ENCODE assay signal across 37 cellular contexts in genomic region chr9:100372648-100373047, GRCh38.
"Had no signal": no experiment of that assay in that cellular context is flagged by ENCODE, and none has a peak within 500 bp of the region (broad histone marks: within the 10 kb centered on the region; RNA-seq: fewer than 3 reads in every experiment).

No MANE protein-coding gene starts in this region.

- H3K27ac ChIP-seq: adrenal gland, body of pancreas, brain microvascular endothelial cell, cardiac muscle cell, VCaP had no signal

- H3K4me1 ChIP-seq: adrenal gland, body of pancreas had no signal

- DNase-seq: activated CD4-positive, alpha-beta T cell treated with anti-CD3 and anti-CD28 coated beads for 1 hour; activated CD4-positive, alpha-beta T cell treated with anti-CD3 and anti-CD28 coated beads for 36 hours; activated CD4-positive, alpha-beta T cell treated with anti-CD3 and anti-CD28 coated beads for 48 hours; activated CD4-positive, alpha-beta T cell treated with anti-CD3 and anti-CD28 coated beads, Interleukin-2, amount 10 ng/mL, durations not matched to agents 7 days and 5 days; activated CD4-positive, alpha-beta T cell treated with anti-CD3 and anti-CD28 coated beads, Interleukin-2, amount 50 U/mL, for 48 hours; activated CD4-positive, CD25-positive, alpha-beta regulatory T cell; activated CD8-positive, alpha-beta memory T cell treated with anti-CD3 and anti-CD28 coated beads, Interleukin-2, amount 50 U/mL, for 4 hours; activated CD8-positive, alpha-beta T cell treated with anti-CD3 and anti-CD28 coated beads for 36 hours; activated effector memory CD4-positive, alpha-beta T cell treated with anti-CD3 and anti-CD28 coated beads, Interleukin-2, amount 50 U/mL, for 16 hours; activated gamma-delta T cell treated with Interleukin-2 at 50 U/mL for 16 hours; activated naive CD4-positive, alpha-beta T cell; activated naive CD4-positive, alpha-beta T cell treated with anti-CD3 and anti-CD28 coated beads for 36 hours; activated naive CD4-positive, alpha-beta T cell treated with anti-CD3 and anti-CD28 coated beads, Interleukin-2, amount 50 U/mL, for 16 hours; activated naive CD8-positive, alpha-beta T cell treated with anti-CD3 and anti-CD28 coated beads for 36 hours; activated T-cell treated with anti-CD3 and anti-CD28 coated beads for 4 hours; activated T-cell treated with anti-CD3 and anti-CD28 coated beads, Interleukin-2, amount 50 U/mL, for 1 hour; activated T-cell treated with anti-CD3 and anti-CD28 coated beads, Interleukin-2, amount 50 U/mL, for 4 hours; activated T-cell treated with anti-CD3 and anti-CD28 coated beads, Interleukin-2, amount 50 U/mL, for 72 hours; adrenal gland; amniotic stem cell; aorta; body of pancreas; brain microvascular endothelial cell; caudate nucleus; cerebellar nuclear complex; T-helper 1 cell; T-helper 2 cell; T-helper 9 cell had no signal

- H3K27me3 Mint-ChIP-seq: activated CD4-positive, alpha-beta T cell treated with anti-CD3 and anti-CD28 coated beads for 36 hours; activated CD4-positive, alpha-beta T cell treated with anti-CD3 and anti-CD28 coated beads, Interleukin-2, amount 10 ng/mL, durations not matched to agents 7 days and 5 days; activated CD8-positive, alpha-beta T cell treated with anti-CD3 and anti-CD28 coated beads for 36 hours; activated naive CD8-positive, alpha-beta T cell treated with anti-CD3 and anti-CD28 coated beads for 36 hours; activated T-helper 17 cell treated with anti-CD3 and anti-CD28 coated beads, Interleukin-2, amount 50 U/mL, for 72 hours; central memory CD8-positive, alpha-beta T cell had no signal

- H3K27ac Mint-ChIP-seq: activated CD4-positive, alpha-beta T cell treated with anti-CD3 and anti-CD28 coated beads for 36 hours; activated CD4-positive, alpha-beta T cell treated with anti-CD3 and anti-CD28 coated beads, Interleukin-2, amount 10 ng/mL, durations not matched to agents 7 days and 5 days; activated CD8-positive, alpha-beta T cell treated with anti-CD3 and anti-CD28 coated beads for 36 hours; activated naive CD4-positive, alpha-beta T cell treated with anti-CD3 and anti-CD28 coated beads for 36 hours; activated naive CD4-positive, alpha-beta T cell treated with anti-CD3 and anti-CD28 coated beads, Interleukin-2, amount 50 U/mL, for 72 hours; activated naive CD8-positive, alpha-beta T cell treated with anti-CD3 and anti-CD28 coated beads for 36 hours; activated T-cell treated with anti-CD3 and anti-CD28 coated beads, Interleukin-2, amount 50 U/mL, for 72 hours; activated T-helper 1 cell treated with anti-CD3 and anti-CD28 coated beads, Interleukin-12 subunit alpha, Interleukin-12 subunit beta, Interleukin-2, Interleukin-4 antibody, amounts not matched to agents 30 ng/mL and 10 ng/mL and 1 ng/mL, durations not matched to agents 14 hours and 24 hours and 36 hours; activated T-helper 17 cell treated with anti-CD3 and anti-CD28 coated beads, Interleukin-2, amount 50 U/mL, for 72 hours; T-helper 1 cell treated with Interleukin-12 subunit alpha and Interleukin-12 subunit beta and Interleukin-4 antibody, amounts not matched to agents 30 μg/mL and 1 μg/mL, for 36 hours; T-helper 2 cell treated with Interferon-gamma antibody and Interleukin-4, amounts not matched to agents 5 μg/mL and 100 μg/mL, for 36 hours had no signal

- H3K27me3 ChIP-seq: adrenal gland, body of pancreas, brain microvascular endothelial cell, cardiac muscle cell had no signal

- H3K4me1 Mint-ChIP-seq: activated CD4-positive, alpha-beta T cell treated with anti-CD3 and anti-CD28 coated beads for 36 hours; activated CD4-positive, alpha-beta T cell treated with anti-CD3 and anti-CD28 coated beads, Interleukin-2, amount 10 ng/mL, durations not matched to agents 7 days and 5 days; activated naive CD8-positive, alpha-beta T cell treated with anti-CD3 and anti-CD28 coated beads for 36 hours; activated T-helper 17 cell treated with anti-CD3 and anti-CD28 coated beads, Interleukin-2, amount 50 U/mL, for 72 hours; central memory CD8-positive, alpha-beta T cell had no signal

- H3K36me3 ChIP-seq: adrenal gland, brain microvascular endothelial cell, cardiac muscle cell had no signal

- H3K4me3 ChIP-seq: adrenal gland, body of pancreas, cardiac muscle cell had no signal

- H3K9me3 ChIP-seq: adrenal gland had no signal

- H3K4me3 Mint-ChIP-seq: activated CD4-positive, alpha-beta T cell treated with anti-CD3 and anti-CD28 coated beads for 36 hours; activated CD4-positive, alpha-beta T cell treated with anti-CD3 and anti-CD28 coated beads, Interleukin-2, amount 10 ng/mL, durations not matched to agents 7 days and 5 days; activated CD8-positive, alpha-beta T cell treated with anti-CD3 and anti-CD28 coated beads for 36 hours; activated naive CD4-positive, alpha-beta T cell treated with anti-CD3 and anti-CD28 coated beads for 36 hours; activated naive CD8-positive, alpha-beta T cell treated with anti-CD3 and anti-CD28 coated beads for 36 hours; activated T-cell treated with anti-CD3 and anti-CD28 coated beads, Interleukin-2, amount 50 U/mL, for 4 hours; activated T-cell treated with anti-CD3 and anti-CD28 coated beads, Interleukin-2, amount 50 U/mL, for 72 hours; activated T-helper 1 cell treated with anti-CD3 and anti-CD28 coated beads, Interleukin-12 subunit alpha, Interleukin-12 subunit beta, Interleukin-2, Interleukin-4 antibody, amounts not matched to agents 30 ng/mL and 10 ng/mL and 1 ng/mL, durations not matched to agents 14 hours and 24 hours and 36 hours; activated T-helper 17 cell treated with anti-CD3 and anti-CD28 coated beads, Interleukin-2, amount 50 U/mL, for 72 hours; central memory CD8-positive, alpha-beta T cell; T-helper 1 cell treated with Interleukin-12 subunit alpha and Interleukin-12 subunit beta and Interleukin-4 antibody, amounts not matched to agents 30 μg/mL and 1 μg/mL, for 36 hours; T-helper 2 cell treated with Interferon-gamma antibody and Interleukin-4, amounts not matched to agents 5 μg/mL and 100 μg/mL, for 36 hours had no signal

- ATAC-seq: activated CD4-positive, alpha-beta T cell treated with anti-CD3 and anti-CD28 coated beads for 36 hours; activated CD4-positive, CD25-positive, alpha-beta regulatory T cell treated with anti-CD3 and anti-CD28 coated beads, Interleukin-2, amount 50 U/mL, for 24 hours; activated CD8-positive, alpha-beta T cell treated with anti-CD3 and anti-CD28 coated beads for 36 hours; activated naive CD4-positive, alpha-beta T cell treated with anti-CD3 and anti-CD28 coated beads, Interleukin-2, amount 50 U/mL, for 72 hours; activated T-cell treated with anti-CD3 and anti-CD28 coated beads, Interleukin-2, amount 50 U/mL, for 4 hours; activated T-cell treated with anti-CD3 and anti-CD28 coated beads, Interleukin-2, amount 50 U/mL, for 72 hours; activated T-helper 17 cell treated with anti-CD3 and anti-CD28 coated beads, Interleukin-2, amount 50 U/mL, for 72 hours; body of pancreas had no signal

- H3K9me3 Mint-ChIP-seq: activated naive CD4-positive, alpha-beta T cell treated with anti-CD3 and anti-CD28 coated beads for 36 hours; activated T-cell treated with anti-CD3 and anti-CD28 coated beads, Interleukin-2, amount 50 U/mL, for 72 hours; activated T-helper 17 cell treated with anti-CD3 and anti-CD28 coated beads, Interleukin-2, amount 50 U/mL, for 72 hours; central memory CD8-positive, alpha-beta T cell had no signal
